Comparison of ENCODE assay signal across 16 cellular contexts in the genomic region with DNA sequence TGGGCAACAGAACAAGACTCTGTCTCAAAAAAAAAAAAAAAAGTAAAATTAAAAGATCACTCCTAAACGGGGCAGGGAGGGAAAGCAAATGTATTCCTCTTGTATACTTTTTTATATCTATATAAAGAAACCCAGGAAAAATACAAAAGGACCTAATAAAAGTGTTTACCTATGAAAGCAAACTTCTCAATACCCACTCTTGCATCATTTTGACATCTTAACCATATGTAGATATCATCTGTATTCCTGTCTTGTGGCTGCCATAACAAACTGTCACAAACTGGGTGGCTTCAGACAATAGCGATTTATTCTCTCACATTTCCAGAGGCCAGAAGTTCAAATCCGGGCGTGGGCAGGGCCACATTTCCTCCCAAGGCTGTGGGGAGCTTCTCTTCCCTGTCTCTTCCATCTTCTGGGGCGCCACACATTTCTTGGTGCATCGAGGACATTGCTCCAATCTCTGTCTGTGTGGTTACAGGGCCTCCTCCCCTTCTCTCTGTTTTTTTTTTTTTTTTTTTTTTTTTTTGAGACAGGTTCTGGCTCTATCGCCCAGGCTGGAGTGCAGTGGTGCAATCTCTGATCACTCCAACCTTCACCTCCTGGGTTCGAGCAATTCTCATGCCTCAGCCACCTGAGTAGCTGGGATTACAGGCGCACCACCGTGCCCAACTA. TPM values are rescaled to one million over a fixed set of nuclear protein-coding genes. Genes with fewer than 3 reads are reported as not detected.
DNase-seq lines count a peak whose midpoint lies in the region; ATAC-seq, FAIRE-seq and TF ChIP-seq lines count a peak whose summit lies in the region.
"Had no signal": no experiment of that assay in that cellular context is flagged by ENCODE, and none has a peak within 500 bp of the region (broad histone marks: within the 10 kb centered on the region; RNA-seq: fewer than 3 reads in every experiment).

No MANE protein-coding gene starts in this region.

- no peak overlapping the region for H3K4me3 ChIP-seq in LNCaP clone FGC (ENCODE audit: low read depth, low read length)
- H3K4me3 ChIP-seq in astrocyte (ENCODE audit: insufficient read depth, low read depth, low read length): no peak overlapping the region
- H3K4me3 ChIP-seq in skin epidermis: no peak overlapping the region

- H3K36me3 Mint-ChIP-seq in astrocyte (ENCODE audit: low read depth, unreplicated experiment): no peaks in the 10 kb centered on the region
- H3K36me3 Mint-ChIP-seq: CD4-positive, CD25-positive, alpha-beta regulatory T cell had no signal

- TF ChIP-seq CTCF in LNCaP clone FGC (IDR thresholded peaks at IDR 0.05; ENCODE audit: control insufficient read depth, extremely low read depth, insufficient read depth): no peak
- TF ChIP-seq CTCF in astrocyte (IDR thresholded peaks at IDR 0.05; ENCODE audit: insufficient read depth, low read depth, low read length): no peak

- ATAC-seq in HG02938 (IDR thresholded peaks at IDR 0.05; ENCODE audit: unreplicated experiment): no peak
- ATAC-seq: Panc1 had no signal

- H3K36me3 ChIP-seq in astrocyte (ENCODE audit: insufficient read depth, low read length): no peaks in the 10 kb centered on the region

- H3K27me3 Mint-ChIP-seq in astrocyte (ENCODE audit: low read depth, unreplicated experiment): no peaks in the 10 kb centered on the region
- H3K27me3 Mint-ChIP-seq: CD4-positive, CD25-positive, alpha-beta regulatory T cell had no signal

- H3K79me2 ChIP-seq in astrocyte (ENCODE audit: insufficient read depth, low read length): no peaks in the 10 kb centered on the region

- DNase-seq in EH (ENCODE audit: low read depth) (peak; percentile 25), LNCaP clone FGC (ENCODE audit: low read depth) (peak; percentile 91), astrocyte (ENCODE audit: low read depth) (no peak), DMS79 treated with DMSO at 0.1 percent for 48 hours (lab: John Stamatoyannopoulos, UW) (no peak)
- no peak for DNase-seq in activated CD8-positive, alpha-beta memory T cell treated with anti-CD3 and anti-CD28 coated beads, Interleukin-2, amount 50 U/mL, for 4 hours
- DNase-seq: Caco-2; CD4-positive, CD25-positive, alpha-beta regulatory T cell; NCI-H1092; NCI-H2081 treated with DMSO at 0.1 percent for 48 hours; Right ventricle myocardium superior; SK-N-SH had no signal

- no peaks in the 10 kb centered on the region for H3K9me3 Mint-ChIP-seq in astrocyte (ENCODE audit: unreplicated experiment)
- H3K9me3 Mint-ChIP-seq: CD4-positive, CD25-positive, alpha-beta regulatory T cell; IgD-negative memory B cell had no signal

- no peak for FAIRE-seq in astrocyte (lab: Jason Lieb, UNC)

- H2AFZ ChIP-seq in astrocyte (ENCODE audit: low read depth, low read length): no peak overlapping the region

- H3K9ac ChIP-seq in astrocyte (ENCODE audit: low read length): no peak overlapping the region
- H3K9ac ChIP-seq: SK-N-SH had no signal

- H4K20me1 ChIP-seq in astrocyte (ENCODE audit: insufficient read depth, low read length): peaks cover 6% of the 10 kb centered on the region

- no peak overlapping the region for H3K4me3 Mint-ChIP-seq in astrocyte (ENCODE audit: unreplicated experiment)
- H3K4me3 Mint-ChIP-seq: IgD-negative memory B cell had no signal

- H3K4me1 Mint-ChIP-seq in astrocyte (ENCODE audit: low read depth, unreplicated experiment): peaks cover 23% of the 10 kb centered on the region

- no peak overlapping the region for H3K27ac ChIP-seq in astrocyte (ENCODE audit: low read depth, low read length)
- H3K27ac ChIP-seq in skin epidermis: peak overlapping the region in 14 of 21 experiments; percentile 6 to 91 (median 74)

- peaks cover 6% of the 10 kb centered on the region for H3K4me1 ChIP-seq in astrocyte (ENCODE audit: insufficient read depth, low read length)
- H3K4me1 ChIP-seq: Caco-2 had no signal

- H3K27me3 ChIP-seq in astrocyte (ENCODE audit: insufficient read depth, low read length): no peaks in the 10 kb centered on the region

- peak overlapping the region; percentile 48 for H3K27ac Mint-ChIP-seq in astrocyte (ENCODE audit: unreplicated experiment)
- H3K27ac Mint-ChIP-seq: CD4-positive, CD25-positive, alpha-beta regulatory T cell; IgD-negative memory B cell had no signal

- H3K9me3 ChIP-seq in astrocyte (ENCODE audit: insufficient read depth, low read depth, low read length): no peaks in the 10 kb centered on the region
- H3K9me3 ChIP-seq: Caco-2, SK-N-SH had no signal

- H3K4me2 ChIP-seq in astrocyte (ENCODE audit: low read length): no peak overlapping the region
- H3K4me2 ChIP-seq: SK-N-SH had no signal

RNA-seq across cellular contexts. Expression of gene IL17B, which starts 58.4 kb away (rescaled TPM):
- total RNA-seq in astrocyte: 0.54 and 0.60 TPM in 2 replicates
- total RNA-seq: Caco-2; CD4-positive, CD25-positive, alpha-beta regulatory T cell; LHCN-M2; Right ventricle myocardium superior had no signal

Comparison
In these comparisons a context has a peak if more than half of its experiments do, and no peak if none do; other contexts are left out.
1. DNase-seq: peak in EH (single experiment) and LNCaP clone FGC (single experiment); none in astrocyte (single experiment), DMS79 treated with DMSO at 0.1 percent for 48 hours (single experiment) and activated CD8-positive, alpha-beta memory T cell treated with anti-CD3 and anti-CD28 coated beads, Interleukin-2, amount 50 U/mL, for 4 hours (single experiment).